9 cellular contexts compared by ENCODE assay signal in genomic region chr14:102209224-102209966, GRCh38.
DNase-seq lines count a peak whose midpoint lies in the region; ATAC-seq and TF ChIP-seq lines count a peak whose summit lies in the region.
"Had no signal": no experiment of that assay in that cellular context is flagged by ENCODE, and none has a peak within 500 bp of the region (broad histone marks: within the 10 kb centered on the region; RNA-seq: fewer than 3 reads in every experiment).

No MANE protein-coding gene starts in this region.

- peaks cover 7% of the 10 kb centered on the region; the same call in 1 of the 2 replicates for H3F3A ChIP-seq in GM23338 (replicated peaks; ENCODE audit: low read depth)

- H2AFZ ChIP-seq in GM23338 = no peak overlapping the region

- H3K4me3 ChIP-seq in GM23338 = no peak overlapping the region

- peaks cover 11% of the 10 kb centered on the region for H3K27me3 Mint-ChIP-seq in GM23338 (ENCODE audit: insufficient read depth, low read depth, poor library complexity)
- no peaks in the 10 kb centered on the region for H3K27me3 Mint-ChIP-seq in activated naive CD8-positive, alpha-beta T cell treated with anti-CD3 and anti-CD28 coated beads for 36 hours

- H3K4me3 Mint-ChIP-seq in GM23338 = no peak overlapping the region
- no peak overlapping the region for H3K4me3 Mint-ChIP-seq in activated naive CD8-positive, alpha-beta T cell treated with anti-CD3 and anti-CD28 coated beads for 36 hours

- peaks cover 23% of the 10 kb centered on the region for H4K20me1 ChIP-seq in GM23338 (replicated peaks; ENCODE audit: insufficient read depth)

- intact Hi-C loops in left ventricle myocardium superior (cut with micrococcal nuclease) = loop anchor here (10.0 kb wide), 1 partner anchor 65 kb away; no protein-coding TSS in a partner anchor

- no peak overlapping the region for H3K4me2 ChIP-seq in GM23338

- H3K27ac ChIP-seq in GM23338 (ENCODE audit: low read depth) = peak overlapping the region; percentile 57; the same call in 1 of the 2 replicates

- H3K36me3 ChIP-seq in GM23338 (ENCODE audit: insufficient read depth) = no peaks in the 10 kb centered on the region; the same call in 1 of the 2 replicates

- DNase-seq in GM23338 (ENCODE audit: low spot score) (peak; percentile 67), left ventricle myocardium superior (no peak), renal cortical epithelial cell (ENCODE audit: low read depth) (peak; percentile 79), ecto neural progenitor cell (ENCODE audit: low spot score) (no peak), MV-4-11 (lab: John Stamatoyannopoulos, UW) (no peak), inferior parietal cortex (ENCODE audit: extremely low spot score) (no peak)
- DNase-seq in activated naive CD8-positive, alpha-beta T cell treated with anti-CD3 and anti-CD28 coated beads for 36 hours = no peak
- DNase-seq: stimulated activated naive CD4-positive, alpha-beta T cell treated with Interleukin-2 at 50 U/mL for 16 hours had no signal

- H3K36me3 Mint-ChIP-seq in GM23338 (ENCODE audit: low read depth) = peaks cover 16% of the 10 kb centered on the region; the same call in 2 of the 3 replicates
- H3K36me3 Mint-ChIP-seq in activated naive CD8-positive, alpha-beta T cell treated with anti-CD3 and anti-CD28 coated beads for 36 hours = peaks cover 3% of the 10 kb centered on the region

- H3K4me1 Mint-ChIP-seq in GM23338 = peaks cover 41% of the 10 kb centered on the region
- H3K4me1 Mint-ChIP-seq in activated naive CD8-positive, alpha-beta T cell treated with anti-CD3 and anti-CD28 coated beads for 36 hours = peaks cover 4% of the 10 kb centered on the region

- H3K4me1 ChIP-seq in GM23338 (ENCODE audit: insufficient read depth) = peaks cover 14% of the 10 kb centered on the region; the same call in 1 of the 2 replicates

- TF ChIP-seq CTCF in GM23338 (conservative IDR thresholded peaks at IDR 0.05; ENCODE audit: low read depth in 2 of 2) = peak; percentile 41 to 45; a peak in 3 of 4 replicates

- peak; percentile 61 for ATAC-seq in GM23338
- peak; percentile 77 for ATAC-seq in left ventricle myocardium superior
- no peak for ATAC-seq in HG02970 (IDR thresholded peaks at IDR 0.05; ENCODE audit: low FRiP score, unreplicated experiment)

- no peaks in the 10 kb centered on the region for H3K27me3 ChIP-seq in GM23338 (ENCODE audit: insufficient read depth)

- no peaks in the 10 kb centered on the region for H3K9me3 Mint-ChIP-seq in GM23338
- H3K9me3 Mint-ChIP-seq in activated naive CD8-positive, alpha-beta T cell treated with anti-CD3 and anti-CD28 coated beads for 36 hours = no peaks in the 10 kb centered on the region

- peaks cover 41% of the 10 kb centered on the region for H3K79me2 ChIP-seq in GM23338 (replicated peaks; ENCODE audit: insufficient read depth)

- H3K27ac Mint-ChIP-seq in GM23338 = peak overlapping the region; percentile 47
- H3K27ac Mint-ChIP-seq in activated naive CD8-positive, alpha-beta T cell treated with anti-CD3 and anti-CD28 coated beads for 36 hours = peak overlapping the region; percentile 8

- H3K9me2 ChIP-seq in GM23338 (ENCODE audit: insufficient read depth) = no peaks in the 10 kb centered on the region

TF ChIP-seq in GM23338, 12 proteins besides CTCF, POLR2A, EP300 and RAD21:
- TF ChIP-seq NANOG (IDR thresholded peaks at IDR 0.05; ENCODE audit: borderline replicate concordance) = no peak
- TF ChIP-seq, protein P1, sequence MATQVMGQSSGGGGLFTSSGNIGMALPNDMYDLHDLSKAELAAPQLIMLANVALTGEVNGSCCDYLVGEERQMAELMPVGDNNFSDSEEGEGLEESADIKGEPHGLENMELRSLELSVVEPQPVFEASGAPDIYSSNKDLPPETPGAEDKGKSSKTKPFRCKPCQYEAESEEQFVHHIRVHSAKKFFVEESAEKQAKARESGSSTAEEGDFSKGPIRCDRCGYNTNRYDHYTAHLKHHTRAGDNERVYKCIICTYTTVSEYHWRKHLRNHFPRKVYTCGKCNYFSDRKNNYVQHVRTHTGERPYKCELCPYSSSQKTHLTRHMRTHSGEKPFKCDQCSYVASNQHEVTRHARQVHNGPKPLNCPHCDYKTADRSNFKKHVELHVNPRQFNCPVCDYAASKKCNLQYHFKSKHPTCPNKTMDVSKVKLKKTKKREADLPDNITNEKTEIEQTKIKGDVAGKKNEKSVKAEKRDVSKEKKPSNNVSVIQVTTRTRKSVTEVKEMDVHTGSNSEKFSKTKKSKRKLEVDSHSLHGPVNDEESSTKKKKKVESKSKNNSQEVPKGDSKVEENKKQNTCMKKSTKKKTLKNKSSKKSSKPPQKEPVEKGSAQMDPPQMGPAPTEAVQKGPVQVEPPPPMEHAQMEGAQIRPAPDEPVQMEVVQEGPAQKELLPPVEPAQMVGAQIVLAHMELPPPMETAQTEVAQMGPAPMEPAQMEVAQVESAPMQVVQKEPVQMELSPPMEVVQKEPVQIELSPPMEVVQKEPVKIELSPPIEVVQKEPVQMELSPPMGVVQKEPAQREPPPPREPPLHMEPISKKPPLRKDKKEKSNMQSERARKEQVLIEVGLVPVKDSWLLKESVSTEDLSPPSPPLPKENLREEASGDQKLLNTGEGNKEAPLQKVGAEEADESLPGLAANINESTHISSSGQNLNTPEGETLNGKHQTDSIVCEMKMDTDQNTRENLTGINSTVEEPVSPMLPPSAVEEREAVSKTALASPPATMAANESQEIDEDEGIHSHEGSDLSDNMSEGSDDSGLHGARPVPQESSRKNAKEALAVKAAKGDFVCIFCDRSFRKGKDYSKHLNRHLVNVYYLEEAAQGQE (IDR thresholded peaks at IDR 0.05; ENCODE audit: unreplicated experiment) = no peak
- TF ChIP-seq EZH2phosphoT487 (IDR thresholded peaks at IDR 0.05; ENCODE audit: unreplicated experiment) = no peak
- TF ChIP-seq ZNF331 (CRISPR knock-in tag; IDR thresholded peaks at IDR 0.05; ENCODE audit: low read depth) = no peak
- TF ChIP-seq ETS1 (IDR thresholded peaks at IDR 0.05) = no peak
TF ChIP-seq in GM23338: peak in this region for 0.

Comparison
In these comparisons a context has a peak if more than half of its experiments do, and no peak if none do; other contexts are left out.
1. DNase-seq: peak in GM23338 (single experiment) and renal cortical epithelial cell (single experiment); none in activated naive CD8-positive, alpha-beta T cell treated with anti-CD3 and anti-CD28 coated beads for 36 hours (single experiment), left ventricle myocardium superior (single experiment), ecto neural progenitor cell (single experiment), MV-4-11 (single experiment) and inferior parietal cortex (single experiment).